ENCODE assay signal across 1 cellular context in genomic region chr17:42313389-42313772, GRCh38.
TF ChIP-seq lines count a peak whose summit lies in the region.

No MANE protein-coding gene starts in this region.

TF ChIP-seq in H1, 55 proteins besides CTCF, POLR2A, EP300 and RAD21:
- TF ChIP-seq BACH1 (IDR thresholded peaks at IDR 0.05; ENCODE audit: low read length) (no peak), CHD1 (IDR thresholded peaks at IDR 0.05; ENCODE audit: low read depth, low read length) (no peak), CHD7 (IDR thresholded peaks at IDR 0.05; ENCODE audit: insufficient replicate concordance, low read length) (no peak), SIRT6 (IDR thresholded peaks at IDR 0.05; ENCODE audit: low read length) (no peak), RBBP5 (IDR thresholded peaks at IDR 0.05; ENCODE audit: borderline replicate concordance, low read depth, low read length) (no peak), SRF (IDR thresholded peaks at IDR 0.05; ENCODE audit: low read depth, low read length) (no peak), MAX (IDR thresholded peaks at IDR 0.05) (no peak)
